Comparison of ENCODE assay signal across 8 cellular contexts in the genomic region with DNA sequence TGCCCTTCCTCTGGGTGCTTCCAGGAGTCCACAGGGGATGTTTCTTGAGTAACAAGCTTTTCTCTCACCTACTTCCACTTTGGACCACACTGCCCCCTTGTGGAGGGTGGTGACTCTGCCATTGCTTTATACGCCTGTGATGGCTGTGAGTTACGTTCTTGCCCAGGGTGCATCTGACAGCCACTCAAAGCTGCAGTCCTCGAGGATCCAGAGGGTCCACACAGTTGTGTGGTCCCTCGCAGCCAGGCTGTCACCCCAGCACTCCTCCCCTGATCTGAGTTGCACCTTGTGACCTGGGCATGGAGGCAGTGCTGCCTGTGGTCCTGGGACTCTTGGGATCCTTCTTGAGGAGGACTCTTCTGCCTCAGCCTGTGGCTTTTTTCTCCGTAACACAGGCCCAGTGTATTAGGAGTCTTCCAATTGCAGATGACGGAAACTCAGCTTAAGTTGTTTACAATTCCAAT. TPM values are rescaled to one million over a fixed set of nuclear protein-coding genes. Genes with fewer than 3 reads are reported as not detected.
A peak's percentile ranks its signal among the peaks of the same experiment; 100 is the strongest.
DNase-seq lines count a peak whose midpoint lies in the region; TF ChIP-seq lines count a peak whose summit lies in the region.

No MANE protein-coding gene starts in this region.

- peaks cover 2% of the 10 kb centered on the region for H3K4me1 Mint-ChIP-seq in activated T-helper 2 cell treated with anti-CD3 and anti-CD28 coated beads, Interferon-gamma antibody, Interleukin-2, Interleukin-4, amounts not matched to agents 10 μg/mL and 5 μg/mL and 100 μg/mL, durations not matched to agents 14 hours and 24 hours and 36 hours (ENCODE audit: low read depth)
- H3K4me1 Mint-ChIP-seq in type B pancreatic cell (ENCODE audit: unreplicated experiment), result no peaks in the 10 kb centered on the region

- H3K4me3 Mint-ChIP-seq in activated T-helper 2 cell treated with anti-CD3 and anti-CD28 coated beads, Interferon-gamma antibody, Interleukin-2, Interleukin-4, amounts not matched to agents 10 μg/mL and 5 μg/mL and 100 μg/mL, durations not matched to agents 14 hours and 24 hours and 36 hours (ENCODE audit: low read depth), result no peak overlapping the region
- H3K4me3 Mint-ChIP-seq in type B pancreatic cell, result no peak overlapping the region

- intact Hi-C loops in activated T-helper 2 cell treated with anti-CD3 and anti-CD28 coated beads, Interferon-gamma antibody, Interleukin-2, Interleukin-4, amounts not matched to agents 10 μg/mL and 5 μg/mL and 100 μg/mL, durations not matched to agents 14 hours and 24 hours and 36 hours (cut with micrococcal nuclease), result loop anchor here (1.0 to 2.0 kb wide), 3 partner anchors 329 to 506 kb away; a partner anchor contains a TSS

- peaks cover 3% of the 10 kb centered on the region for H3K79me2 ChIP-seq in parathyroid adenoma

- H3K27ac ChIP-seq in parathyroid adenoma, result no peak overlapping the region

- no peaks in the 10 kb centered on the region for H3K9me3 ChIP-seq in parathyroid adenoma (ENCODE audit: control insufficient read depth, low read length)

- no peak overlapping the region for H3K9ac ChIP-seq in parathyroid adenoma

- H3K27me3 Mint-ChIP-seq in activated T-helper 2 cell treated with anti-CD3 and anti-CD28 coated beads, Interferon-gamma antibody, Interleukin-2, Interleukin-4, amounts not matched to agents 10 μg/mL and 5 μg/mL and 100 μg/mL, durations not matched to agents 14 hours and 24 hours and 36 hours (ENCODE audit: low read depth), result peaks cover 11% of the 10 kb centered on the region
- peaks cover 6% of the 10 kb centered on the region for H3K27me3 Mint-ChIP-seq in type B pancreatic cell

- H3K4me3 ChIP-seq in parathyroid adenoma (ENCODE audit: low read depth, low read length), result no peak overlapping the region

- H3K36me3 Mint-ChIP-seq in activated T-helper 2 cell treated with anti-CD3 and anti-CD28 coated beads, Interferon-gamma antibody, Interleukin-2, Interleukin-4, amounts not matched to agents 10 μg/mL and 5 μg/mL and 100 μg/mL, durations not matched to agents 14 hours and 24 hours and 36 hours (ENCODE audit: low read depth), result no peaks in the 10 kb centered on the region
- no peaks in the 10 kb centered on the region for H3K36me3 Mint-ChIP-seq in type B pancreatic cell

- TF ChIP-seq CTCF in parathyroid adenoma (IDR thresholded peaks at IDR 0.05) (peak; percentile 97), type B pancreatic cell (conservative IDR thresholded peaks at IDR 0.05) (peak; percentile 90)

- no peaks in the 10 kb centered on the region for H3K27me3 ChIP-seq in parathyroid adenoma (ENCODE audit: control insufficient read depth, insufficient read depth, low read length)

- H3K27ac Mint-ChIP-seq in activated T-helper 2 cell treated with anti-CD3 and anti-CD28 coated beads, Interferon-gamma antibody, Interleukin-2, Interleukin-4, amounts not matched to agents 10 μg/mL and 5 μg/mL and 100 μg/mL, durations not matched to agents 14 hours and 24 hours and 36 hours, result no peak overlapping the region
- no peak overlapping the region for H3K27ac Mint-ChIP-seq in type B pancreatic cell

- DNase-seq in ELF-1 (ENCODE audit: low read depth, low spot score) (peak; percentile 90), H4 (ENCODE audit: low spot score) (peak; percentile 90), M059J (ENCODE audit: low read depth) (peak; percentile 86), SHP77 (lab: John Stamatoyannopoulos, UW) (peak; percentile 64 to 68), foreskin melanocyte (peak; percentile 77), type B pancreatic cell (ENCODE audit: extremely low spot score, unreplicated experiment) (peak; percentile 84)
- peak; percentile 72 for DNase-seq in activated T-helper 2 cell treated with anti-CD3 and anti-CD28 coated beads, Interferon-gamma antibody, Interleukin-2, Interleukin-4, amounts not matched to agents 10 μg/mL and 5 μg/mL and 100 μg/mL, durations not matched to agents 14 hours and 24 hours and 36 hours (ENCODE audit: low spot score)

- H3K4me1 ChIP-seq in parathyroid adenoma, result no peaks in the 10 kb centered on the region

- H3K9me3 Mint-ChIP-seq in activated T-helper 2 cell treated with anti-CD3 and anti-CD28 coated beads, Interferon-gamma antibody, Interleukin-2, Interleukin-4, amounts not matched to agents 10 μg/mL and 5 μg/mL and 100 μg/mL, durations not matched to agents 14 hours and 24 hours and 36 hours, result no peaks in the 10 kb centered on the region
- no peaks in the 10 kb centered on the region for H3K9me3 Mint-ChIP-seq in type B pancreatic cell

- H3K4me2 ChIP-seq in parathyroid adenoma (ENCODE audit: low read length), result peak overlapping the region; percentile 27

- H3K36me3 ChIP-seq in parathyroid adenoma (ENCODE audit: control insufficient read depth, insufficient read depth, low read length), result no peaks in the 10 kb centered on the region

- H2AFZ ChIP-seq in parathyroid adenoma, result peak overlapping the region; percentile 85

RNA-seq across cellular contexts. Expression of a gene that starts 23.4 kb away (rescaled TPM):
- 0.06 and 0.14 TPM in 2 replicates for total RNA-seq in H4 (2014; rRNA removed; shearing (Covaris generic))
- 0.22 and 2.3 TPM in 2 replicates for total RNA-seq in M059J (2014; rRNA removed; shearing (Covaris generic))
- total RNA-seq in activated T-helper 2 cell treated with anti-CD3 and anti-CD28 coated beads, Interferon-gamma antibody, Interleukin-2, Interleukin-4, amounts not matched to agents 10 μg/mL and 5 μg/mL and 100 μg/mL, durations not matched to agents 14 hours and 24 hours and 36 hours, result not detected in 2 replicates
- 0.75 and 0.81 TPM in 2 replicates for total RNA-seq in type B pancreatic cell (ENCODE audit: low replicate concordance)

RNA-seq across cellular contexts. Expression of a gene that starts 23.5 kb away (rescaled TPM):
- total RNA-seq in H4 (2014; rRNA removed; shearing (Covaris generic)), result 1.9 and 3.4 TPM in 2 replicates
- 1.4 and 2.6 TPM in 2 replicates for total RNA-seq in M059J (2014; rRNA removed; shearing (Covaris generic))
- not detected in 2 replicates for total RNA-seq in activated T-helper 2 cell treated with anti-CD3 and anti-CD28 coated beads, Interferon-gamma antibody, Interleukin-2, Interleukin-4, amounts not matched to agents 10 μg/mL and 5 μg/mL and 100 μg/mL, durations not matched to agents 14 hours and 24 hours and 36 hours
- 0.29 and 0.34 TPM in 2 replicates for total RNA-seq in type B pancreatic cell (ENCODE audit: low replicate concordance)
